Comparison of ENCODE assay signal across 6 cellular contexts in genomic region chr1:4960336-4960735, GRCh38.
"Had no signal": no experiment of that assay in that cellular context is flagged by ENCODE, and none has a peak within 500 bp of the region (broad histone marks: within the 10 kb centered on the region; RNA-seq: fewer than 3 reads in every experiment).

No MANE protein-coding gene starts in this region.

- H3K27ac ChIP-seq: HL-60 had no signal

- H3K4me1 Mint-ChIP-seq: IgD-negative memory B cell had no signal

- H3K4me3 ChIP-seq: K562 had no signal

- ATAC-seq: HepG2, K562 had no signal

- H3K27ac Mint-ChIP-seq: IgD-negative memory B cell had no signal

- H3K36me3 Mint-ChIP-seq: IgD-negative memory B cell had no signal

- DNase-seq: IMR-90, KBM-7 had no signal

- H3K4me3 Mint-ChIP-seq: IgD-negative memory B cell had no signal
